1 cellular context compared by ENCODE assay signal in the genomic region with DNA sequence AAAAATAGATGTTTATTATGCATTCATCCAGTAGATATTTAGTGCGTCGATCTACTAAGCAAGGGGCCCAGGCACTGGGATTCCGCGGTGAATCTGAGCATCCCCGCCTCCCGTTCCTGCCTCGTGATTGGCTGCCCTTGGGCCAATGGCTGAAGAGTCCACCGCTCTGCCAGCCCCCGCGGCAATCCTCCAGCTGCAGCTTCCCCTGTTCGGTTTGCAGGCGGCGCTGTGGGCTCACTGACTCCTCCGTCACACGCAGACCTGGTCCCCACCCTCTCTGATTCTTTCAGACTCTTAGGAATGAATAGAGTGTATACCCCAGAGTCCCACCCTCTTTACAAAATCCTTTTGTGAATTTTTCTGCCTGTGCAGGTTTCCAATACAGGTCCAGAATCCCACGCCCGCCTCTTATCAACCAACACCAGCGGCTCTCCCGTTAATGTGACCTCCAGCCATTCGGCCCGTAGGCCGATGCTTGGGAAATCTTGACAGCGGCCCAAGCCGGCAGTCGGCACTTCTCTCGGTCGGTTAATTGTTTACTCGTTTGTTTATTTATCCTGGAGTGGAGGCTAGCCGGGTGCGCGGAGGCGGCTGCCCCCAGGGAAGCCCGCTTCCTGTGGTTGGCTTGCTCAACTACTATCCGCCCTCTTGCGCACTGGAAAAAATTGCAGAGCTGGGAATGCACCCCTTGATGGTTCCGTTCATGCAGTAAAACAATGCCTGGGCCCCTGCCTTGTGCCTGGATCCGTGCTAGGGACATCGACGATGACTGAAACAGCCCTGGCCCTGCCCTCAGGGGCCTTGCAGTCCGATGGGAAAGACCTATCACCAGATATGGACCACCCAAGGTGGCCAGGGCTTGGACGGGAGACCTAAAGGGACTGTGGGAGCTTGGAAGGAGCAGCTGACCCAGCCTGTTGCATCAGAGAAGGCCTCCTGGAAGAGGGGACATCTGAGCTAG.
TF ChIP-seq lines count a peak whose summit lies in the region.

No MANE protein-coding gene starts in this region.

TF ChIP-seq in HepG2, 621 proteins besides CTCF, POLR2A, EP300 and RAD21 (continued from another document and continues in another):
- TF ChIP-seq TCF12 (IDR thresholded peaks at IDR 0.05) = no peak
- 0 out of 2 replicates have a peak, but pooled peaks have one; percentile 25 for TF ChIP-seq TCF12 (CRISPR knock-in tag; IDR thresholded peaks at IDR 0.05)
- TF ChIP-seq, protein P1, sequence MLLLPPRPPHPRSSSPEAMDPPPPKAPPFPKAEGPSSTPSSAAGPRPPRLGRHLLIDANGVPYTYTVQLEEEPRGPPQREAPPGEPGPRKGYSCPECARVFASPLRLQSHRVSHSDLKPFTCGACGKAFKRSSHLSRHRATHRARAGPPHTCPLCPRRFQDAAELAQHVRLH (CRISPR knock-in tag; IDR thresholded peaks at IDR 0.05; ENCODE audit: borderline replicate concordance, low read depth) = peak; percentile 58; the same call in 1 of the 2 replicates
- TF ChIP-seq JUNB (CRISPR knock-in tag; IDR thresholded peaks at IDR 0.05; ENCODE audit: borderline replicate concordance) = no peak
- TF ChIP-seq, protein P2, sequence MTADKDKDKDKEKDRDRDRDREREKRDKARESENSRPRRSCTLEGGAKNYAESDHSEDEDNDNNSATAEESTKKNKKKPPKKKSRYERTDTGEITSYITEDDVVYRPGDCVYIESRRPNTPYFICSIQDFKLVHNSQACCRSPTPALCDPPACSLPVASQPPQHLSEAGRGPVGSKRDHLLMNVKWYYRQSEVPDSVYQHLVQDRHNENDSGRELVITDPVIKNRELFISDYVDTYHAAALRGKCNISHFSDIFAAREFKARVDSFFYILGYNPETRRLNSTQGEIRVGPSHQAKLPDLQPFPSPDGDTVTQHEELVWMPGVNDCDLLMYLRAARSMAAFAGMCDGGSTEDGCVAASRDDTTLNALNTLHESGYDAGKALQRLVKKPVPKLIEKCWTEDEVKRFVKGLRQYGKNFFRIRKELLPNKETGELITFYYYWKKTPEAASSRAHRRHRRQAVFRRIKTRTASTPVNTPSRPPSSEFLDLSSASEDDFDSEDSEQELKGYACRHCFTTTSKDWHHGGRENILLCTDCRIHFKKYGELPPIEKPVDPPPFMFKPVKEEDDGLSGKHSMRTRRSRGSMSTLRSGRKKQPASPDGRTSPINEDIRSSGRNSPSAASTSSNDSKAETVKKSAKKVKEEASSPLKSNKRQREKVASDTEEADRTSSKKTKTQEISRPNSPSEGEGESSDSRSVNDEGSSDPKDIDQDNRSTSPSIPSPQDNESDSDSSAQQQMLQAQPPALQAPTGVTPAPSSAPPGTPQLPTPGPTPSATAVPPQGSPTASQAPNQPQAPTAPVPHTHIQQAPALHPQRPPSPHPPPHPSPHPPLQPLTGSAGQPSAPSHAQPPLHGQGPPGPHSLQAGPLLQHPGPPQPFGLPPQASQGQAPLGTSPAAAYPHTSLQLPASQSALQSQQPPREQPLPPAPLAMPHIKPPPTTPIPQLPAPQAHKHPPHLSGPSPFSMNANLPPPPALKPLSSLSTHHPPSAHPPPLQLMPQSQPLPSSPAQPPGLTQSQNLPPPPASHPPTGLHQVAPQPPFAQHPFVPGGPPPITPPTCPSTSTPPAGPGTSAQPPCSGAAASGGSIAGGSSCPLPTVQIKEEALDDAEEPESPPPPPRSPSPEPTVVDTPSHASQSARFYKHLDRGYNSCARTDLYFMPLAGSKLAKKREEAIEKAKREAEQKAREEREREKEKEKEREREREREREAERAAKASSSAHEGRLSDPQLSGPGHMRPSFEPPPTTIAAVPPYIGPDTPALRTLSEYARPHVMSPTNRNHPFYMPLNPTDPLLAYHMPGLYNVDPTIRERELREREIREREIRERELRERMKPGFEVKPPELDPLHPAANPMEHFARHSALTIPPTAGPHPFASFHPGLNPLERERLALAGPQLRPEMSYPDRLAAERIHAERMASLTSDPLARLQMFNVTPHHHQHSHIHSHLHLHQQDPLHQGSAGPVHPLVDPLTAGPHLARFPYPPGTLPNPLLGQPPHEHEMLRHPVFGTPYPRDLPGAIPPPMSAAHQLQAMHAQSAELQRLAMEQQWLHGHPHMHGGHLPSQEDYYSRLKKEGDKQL (CRISPR knock-in tag; IDR thresholded peaks at IDR 0.05; ENCODE audit: low read depth) = no peak
- TF ChIP-seq AGO2 (optimal IDR thresholded peaks at IDR 0.05; ENCODE audit: low read depth, low read length) = no peak
- TF ChIP-seq, protein P3, sequence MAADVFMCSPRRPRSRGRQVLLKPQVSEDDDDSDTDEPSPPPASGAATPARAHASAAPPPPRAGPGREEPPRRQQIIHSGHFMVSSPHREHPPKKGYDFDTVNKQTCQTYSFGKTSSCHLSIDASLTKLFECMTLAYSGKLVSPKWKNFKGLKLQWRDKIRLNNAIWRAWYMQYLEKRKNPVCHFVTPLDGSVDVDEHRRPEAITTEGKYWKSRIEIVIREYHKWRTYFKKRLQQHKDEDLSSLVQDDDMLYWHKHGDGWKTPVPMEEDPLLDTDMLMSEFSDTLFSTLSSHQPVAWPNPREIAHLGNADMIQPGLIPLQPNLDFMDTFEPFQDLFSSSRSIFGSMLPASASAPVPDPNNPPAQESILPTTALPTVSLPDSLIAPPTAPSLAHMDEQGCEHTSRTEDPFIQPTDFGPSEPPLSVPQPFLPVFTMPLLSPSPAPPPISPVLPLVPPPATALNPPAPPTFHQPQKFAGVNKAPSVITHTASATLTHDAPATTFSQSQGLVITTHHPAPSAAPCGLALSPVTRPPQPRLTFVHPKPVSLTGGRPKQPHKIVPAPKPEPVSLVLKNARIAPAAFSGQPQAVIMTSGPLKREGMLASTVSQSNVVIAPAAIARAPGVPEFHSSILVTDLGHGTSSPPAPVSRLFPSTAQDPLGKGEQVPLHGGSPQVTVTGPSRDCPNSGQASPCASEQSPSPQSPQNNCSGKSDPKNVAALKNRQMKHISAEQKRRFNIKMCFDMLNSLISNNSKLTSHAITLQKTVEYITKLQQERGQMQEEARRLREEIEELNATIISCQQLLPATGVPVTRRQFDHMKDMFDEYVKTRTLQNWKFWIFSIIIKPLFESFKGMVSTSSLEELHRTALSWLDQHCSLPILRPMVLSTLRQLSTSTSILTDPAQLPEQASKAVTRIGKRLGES (CRISPR knock-in tag; IDR thresholded peaks at IDR 0.05; ENCODE audit: borderline replicate concordance) = no peak
- TF ChIP-seq ZNF253 (CRISPR knock-in tag; IDR thresholded peaks at IDR 0.05; ENCODE audit: borderline replicate concordance) = no peak
- TF ChIP-seq ZNF768 (CRISPR knock-in tag; IDR thresholded peaks at IDR 0.05) = peak; percentile 95
- TF ChIP-seq, protein P4, sequence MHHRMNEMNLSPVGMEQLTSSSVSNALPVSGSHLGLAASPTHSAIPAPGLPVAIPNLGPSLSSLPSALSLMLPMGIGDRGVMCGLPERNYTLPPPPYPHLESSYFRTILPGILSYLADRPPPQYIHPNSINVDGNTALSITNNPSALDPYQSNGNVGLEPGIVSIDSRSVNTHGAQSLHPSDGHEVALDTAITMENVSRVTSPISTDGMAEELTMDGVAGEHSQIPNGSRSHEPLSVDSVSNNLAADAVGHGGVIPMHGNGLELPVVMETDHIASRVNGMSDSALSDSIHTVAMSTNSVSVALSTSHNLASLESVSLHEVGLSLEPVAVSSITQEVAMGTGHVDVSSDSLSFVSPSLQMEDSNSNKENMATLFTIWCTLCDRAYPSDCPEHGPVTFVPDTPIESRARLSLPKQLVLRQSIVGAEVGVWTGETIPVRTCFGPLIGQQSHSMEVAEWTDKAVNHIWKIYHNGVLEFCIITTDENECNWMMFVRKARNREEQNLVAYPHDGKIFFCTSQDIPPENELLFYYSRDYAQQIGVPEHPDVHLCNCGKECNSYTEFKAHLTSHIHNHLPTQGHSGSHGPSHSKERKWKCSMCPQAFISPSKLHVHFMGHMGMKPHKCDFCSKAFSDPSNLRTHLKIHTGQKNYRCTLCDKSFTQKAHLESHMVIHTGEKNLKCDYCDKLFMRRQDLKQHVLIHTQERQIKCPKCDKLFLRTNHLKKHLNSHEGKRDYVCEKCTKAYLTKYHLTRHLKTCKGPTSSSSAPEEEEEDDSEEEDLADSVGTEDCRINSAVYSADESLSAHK (CRISPR knock-in tag; IDR thresholded peaks at IDR 0.05; ENCODE audit: borderline replicate concordance) = no peak
- TF ChIP-seq, protein P5, sequence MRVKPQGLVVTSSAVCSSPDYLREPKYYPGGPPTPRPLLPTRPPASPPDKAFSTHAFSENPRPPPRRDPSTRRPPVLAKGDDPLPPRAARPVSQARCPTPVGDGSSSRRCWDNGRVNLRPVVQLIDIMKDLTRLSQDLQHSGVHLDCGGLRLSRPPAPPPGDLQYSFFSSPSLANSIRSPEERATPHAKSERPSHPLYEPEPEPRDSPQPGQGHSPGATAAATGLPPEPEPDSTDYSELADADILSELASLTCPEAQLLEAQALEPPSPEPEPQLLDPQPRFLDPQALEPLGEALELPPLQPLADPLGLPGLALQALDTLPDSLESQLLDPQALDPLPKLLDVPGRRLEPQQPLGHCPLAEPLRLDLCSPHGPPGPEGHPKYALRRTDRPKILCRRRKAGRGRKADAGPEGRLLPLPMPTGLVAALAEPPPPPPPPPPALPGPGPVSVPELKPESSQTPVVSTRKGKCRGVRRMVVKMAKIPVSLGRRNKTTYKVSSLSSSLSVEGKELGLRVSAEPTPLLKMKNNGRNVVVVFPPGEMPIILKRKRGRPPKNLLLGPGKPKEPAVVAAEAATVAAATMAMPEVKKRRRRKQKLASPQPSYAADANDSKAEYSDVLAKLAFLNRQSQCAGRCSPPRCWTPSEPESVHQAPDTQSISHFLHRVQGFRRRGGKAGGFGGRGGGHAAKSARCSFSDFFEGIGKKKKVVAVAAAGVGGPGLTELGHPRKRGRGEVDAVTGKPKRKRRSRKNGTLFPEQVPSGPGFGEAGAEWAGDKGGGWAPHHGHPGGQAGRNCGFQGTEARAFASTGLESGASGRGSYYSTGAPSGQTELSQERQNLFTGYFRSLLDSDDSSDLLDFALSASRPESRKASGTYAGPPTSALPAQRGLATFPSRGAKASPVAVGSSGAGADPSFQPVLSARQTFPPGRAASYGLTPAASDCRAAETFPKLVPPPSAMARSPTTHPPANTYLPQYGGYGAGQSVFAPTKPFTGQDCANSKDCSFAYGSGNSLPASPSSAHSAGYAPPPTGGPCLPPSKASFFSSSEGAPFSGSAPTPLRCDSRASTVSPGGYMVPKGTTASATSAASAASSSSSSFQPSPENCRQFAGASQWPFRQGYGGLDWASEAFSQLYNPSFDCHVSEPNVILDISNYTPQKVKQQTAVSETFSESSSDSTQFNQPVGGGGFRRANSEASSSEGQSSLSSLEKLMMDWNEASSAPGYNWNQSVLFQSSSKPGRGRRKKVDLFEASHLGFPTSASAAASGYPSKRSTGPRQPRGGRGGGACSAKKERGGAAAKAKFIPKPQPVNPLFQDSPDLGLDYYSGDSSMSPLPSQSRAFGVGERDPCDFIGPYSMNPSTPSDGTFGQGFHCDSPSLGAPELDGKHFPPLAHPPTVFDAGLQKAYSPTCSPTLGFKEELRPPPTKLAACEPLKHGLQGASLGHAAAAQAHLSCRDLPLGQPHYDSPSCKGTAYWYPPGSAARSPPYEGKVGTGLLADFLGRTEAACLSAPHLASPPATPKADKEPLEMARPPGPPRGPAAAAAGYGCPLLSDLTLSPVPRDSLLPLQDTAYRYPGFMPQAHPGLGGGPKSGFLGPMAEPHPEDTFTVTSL (CRISPR knock-in tag; IDR thresholded peaks at IDR 0.05; ENCODE audit: borderline replicate concordance) = peak; percentile 53; the same call in 1 of the 2 replicates
- no peak for TF ChIP-seq ZNF557 (CRISPR knock-in tag; IDR thresholded peaks at IDR 0.05)
- no peak for TF ChIP-seq ZNF230 (CRISPR knock-in tag; IDR thresholded peaks at IDR 0.05)
- TF ChIP-seq MBNL3 (CRISPR knock-in tag; conservative IDR thresholded peaks at IDR 0.05) = no peak
- no peak for TF ChIP-seq ZNF101 (CRISPR knock-in tag; IDR thresholded peaks at IDR 0.05; ENCODE audit: borderline replicate concordance, low read depth)
- TF ChIP-seq, protein P6, sequence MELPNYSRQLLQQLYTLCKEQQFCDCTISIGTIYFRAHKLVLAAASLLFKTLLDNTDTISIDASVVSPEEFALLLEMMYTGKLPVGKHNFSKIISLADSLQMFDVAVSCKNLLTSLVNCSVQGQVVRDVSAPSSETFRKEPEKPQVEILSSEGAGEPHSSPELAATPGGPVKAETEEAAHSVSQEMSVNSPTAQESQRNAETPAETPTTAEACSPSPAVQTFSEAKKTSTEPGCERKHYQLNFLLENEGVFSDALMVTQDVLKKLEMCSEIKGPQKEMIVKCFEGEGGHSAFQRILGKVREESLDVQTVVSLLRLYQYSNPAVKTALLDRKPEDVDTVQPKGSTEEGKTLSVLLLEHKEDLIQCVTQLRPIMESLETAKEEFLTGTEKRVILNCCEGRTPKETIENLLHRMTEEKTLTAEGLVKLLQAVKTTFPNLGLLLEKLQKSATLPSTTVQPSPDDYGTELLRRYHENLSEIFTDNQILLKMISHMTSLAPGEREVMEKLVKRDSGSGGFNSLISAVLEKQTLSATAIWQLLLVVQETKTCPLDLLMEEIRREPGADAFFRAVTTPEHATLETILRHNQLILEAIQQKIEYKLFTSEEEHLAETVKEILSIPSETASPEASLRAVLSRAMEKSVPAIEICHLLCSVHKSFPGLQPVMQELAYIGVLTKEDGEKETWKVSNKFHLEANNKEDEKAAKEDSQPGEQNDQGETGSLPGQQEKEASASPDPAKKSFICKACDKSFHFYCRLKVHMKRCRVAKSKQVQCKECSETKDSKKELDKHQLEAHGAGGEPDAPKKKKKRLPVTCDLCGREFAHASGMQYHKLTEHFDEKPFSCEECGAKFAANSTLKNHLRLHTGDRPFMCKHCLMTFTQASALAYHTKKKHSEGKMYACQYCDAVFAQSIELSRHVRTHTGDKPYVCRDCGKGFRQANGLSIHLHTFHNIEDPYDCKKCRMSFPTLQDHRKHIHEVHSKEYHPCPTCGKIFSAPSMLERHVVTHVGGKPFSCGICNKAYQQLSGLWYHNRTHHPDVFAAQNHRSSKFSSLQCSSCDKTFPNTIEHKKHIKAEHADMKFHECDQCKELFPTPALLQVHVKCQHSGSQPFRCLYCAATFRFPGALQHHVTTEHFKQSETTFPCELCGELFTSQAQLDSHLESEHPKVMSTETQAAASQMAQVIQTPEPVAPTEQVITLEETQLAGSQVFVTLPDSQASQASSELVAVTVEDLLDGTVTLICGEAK (IDR thresholded peaks at IDR 0.05) = no peak
- TF ChIP-seq, protein P6 (CRISPR knock-in tag; IDR thresholded peaks at IDR 0.05) = no peak
- no peak for TF ChIP-seq ZNF558 (CRISPR knock-in tag; IDR thresholded peaks at IDR 0.05; ENCODE audit: borderline replicate concordance)
